1 cellular context compared by ENCODE assay signal in genomic region chr18:11655605-11655932, GRCh38.
TF ChIP-seq lines count a peak whose summit lies in the region.

No MANE protein-coding gene starts in this region.

TF ChIP-seq in A549, 52 proteins besides CTCF, POLR2A, EP300 and RAD21 (continued from another document):
- TF ChIP-seq, protein P1, sequence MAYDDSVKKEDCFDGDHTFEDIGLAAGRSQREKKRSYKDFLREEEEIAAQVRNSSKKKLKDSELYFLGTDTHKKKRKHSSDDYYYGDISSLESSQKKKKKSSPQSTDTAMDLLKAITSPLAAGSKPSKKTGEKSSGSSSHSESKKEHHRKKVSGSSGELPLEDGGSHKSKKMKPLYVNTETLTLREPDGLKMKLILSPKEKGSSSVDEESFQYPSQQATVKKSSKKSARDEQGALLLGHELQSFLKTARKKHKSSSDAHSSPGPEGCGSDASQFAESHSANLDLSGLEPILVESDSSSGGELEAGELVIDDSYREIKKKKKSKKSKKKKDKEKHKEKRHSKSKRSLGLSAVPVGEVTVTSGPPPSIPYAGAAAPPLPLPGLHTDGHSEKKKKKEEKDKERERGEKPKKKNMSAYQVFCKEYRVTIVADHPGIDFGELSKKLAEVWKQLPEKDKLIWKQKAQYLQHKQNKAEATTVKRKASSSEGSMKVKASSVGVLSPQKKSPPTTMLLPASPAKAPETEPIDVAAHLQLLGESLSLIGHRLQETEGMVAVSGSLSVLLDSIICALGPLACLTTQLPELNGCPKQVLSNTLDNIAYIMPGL (CRISPR knock-in tag; IDR thresholded peaks at IDR 0.05; ENCODE audit: borderline replicate concordance) = no peak
- TF ChIP-seq POLR2AphosphoS2 (conservative IDR thresholded peaks at IDR 0.05; ENCODE audit: low read length) = no peak
- no peak for TF ChIP-seq SMC3 (IDR thresholded peaks at IDR 0.05)
- no peak for TF ChIP-seq ZNF302 (CRISPR knock-in tag; IDR thresholded peaks at IDR 0.05)
- no peak for TF ChIP-seq USF2 (IDR thresholded peaks at IDR 0.05)
